ENCODE assay signal across 1 cellular context in the genomic region with DNA sequence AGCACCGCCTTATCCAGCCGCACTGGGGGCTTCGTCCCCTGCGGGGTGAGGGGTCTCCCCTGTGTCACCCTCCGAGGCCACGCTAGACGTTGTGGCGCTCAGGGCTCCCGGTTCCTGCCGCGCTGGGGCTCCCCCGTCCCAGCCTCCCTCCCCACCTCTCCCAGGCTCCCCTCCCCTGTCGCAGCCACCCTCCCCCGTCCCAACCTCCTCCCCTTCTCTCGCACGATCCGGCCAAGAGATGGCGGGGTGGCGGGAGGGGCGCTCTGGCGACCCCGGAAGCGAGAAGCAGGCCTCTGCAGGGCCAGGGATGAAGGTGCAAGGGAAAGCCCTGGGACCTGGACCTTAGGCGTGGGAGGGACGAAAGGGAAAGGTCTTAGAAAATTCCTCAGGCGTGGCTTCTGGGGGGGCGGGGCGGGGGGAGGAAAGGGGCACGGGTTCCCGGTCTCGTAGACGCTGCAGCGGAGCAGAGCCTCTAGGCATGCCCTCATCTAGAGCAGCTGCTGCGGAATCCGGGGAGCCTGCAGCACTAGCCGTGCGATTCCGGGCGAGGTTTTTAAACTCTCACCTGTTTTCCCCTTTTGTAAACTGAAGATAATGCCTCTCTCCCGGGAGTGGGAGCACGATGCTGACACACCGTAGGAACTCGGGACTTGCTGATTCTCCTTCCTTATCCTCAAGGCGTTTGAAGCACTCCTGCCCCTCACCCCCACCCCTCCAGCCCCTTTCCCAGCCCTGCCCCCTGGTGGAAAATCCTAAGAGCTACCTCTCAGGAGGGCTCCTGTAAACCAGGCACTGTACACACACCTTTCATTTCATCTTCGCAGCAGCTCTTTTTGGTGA.
A peak's percentile ranks its signal among the peaks of the same experiment; 100 is the strongest.
TF ChIP-seq lines count a peak whose summit lies in the region.

No MANE protein-coding gene starts in this region.

TF ChIP-seq in HCT116, 20 proteins besides CTCF, POLR2A, EP300 and RAD21:
- peak; percentile 53; the same call in 1 of the 2 replicates for TF ChIP-seq POLR2AphosphoS5 (IDR thresholded peaks at IDR 0.05; ENCODE audit: low read depth, low read length)
- peak; percentile 54; the same call in 1 of the 2 replicates for TF ChIP-seq EGR1 (IDR thresholded peaks at IDR 0.05; ENCODE audit: low read depth)
- TF ChIP-seq TCF7L2 (IDR thresholded peaks at IDR 0.05; ENCODE audit: borderline replicate concordance, extremely low read depth, insufficient read depth, insufficient read length) = no peak
- TF ChIP-seq, protein P1, sequence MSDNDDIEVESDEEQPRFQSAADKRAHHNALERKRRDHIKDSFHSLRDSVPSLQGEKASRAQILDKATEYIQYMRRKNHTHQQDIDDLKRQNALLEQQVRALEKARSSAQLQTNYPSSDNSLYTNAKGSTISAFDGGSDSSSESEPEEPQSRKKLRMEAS (IDR thresholded peaks at IDR 0.05) = peak; percentile 12; the same call in 1 of the 2 replicates
- no peak for TF ChIP-seq YY1 (IDR thresholded peaks at IDR 0.05; ENCODE audit: extremely low read depth, insufficient replicate concordance, low read depth, low read length)
